Comparison of ENCODE assay signal across 12 cellular contexts in the genomic region with DNA sequence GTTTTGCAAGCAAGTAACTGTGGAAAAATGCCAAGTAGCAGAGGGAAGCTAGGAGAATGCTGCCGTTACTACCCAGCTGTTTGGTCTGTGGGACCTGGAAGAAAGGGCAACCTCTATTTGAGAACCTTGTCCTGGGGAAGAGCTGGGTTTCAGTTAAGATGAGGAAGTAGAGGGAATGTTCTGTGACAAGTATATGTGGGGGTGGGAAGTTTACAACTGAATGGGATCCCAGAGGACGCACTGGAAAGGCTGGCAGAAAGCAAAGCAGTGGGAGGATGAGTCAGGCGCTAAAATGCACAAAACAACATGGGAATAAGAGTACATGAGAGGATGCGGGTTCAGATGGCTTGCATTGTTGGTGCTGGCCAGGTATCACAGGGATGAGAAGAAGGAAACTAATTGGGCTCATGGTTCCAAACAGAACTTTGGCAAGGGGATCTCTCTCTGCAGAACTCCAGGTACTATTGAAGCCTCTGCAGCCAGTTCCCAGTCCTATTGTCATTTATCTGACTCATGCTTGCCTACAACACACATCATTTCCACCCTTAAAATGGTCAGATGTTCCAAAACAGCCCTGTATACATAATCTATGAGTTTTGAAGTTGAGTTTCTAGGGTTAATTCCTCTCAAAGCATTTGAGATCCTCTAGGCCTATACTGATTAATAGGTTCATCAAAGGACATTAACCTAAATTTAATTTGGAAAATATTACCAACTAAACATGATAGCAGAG.
A peak's percentile ranks its signal among the peaks of the same experiment; 100 is the strongest.
DNase-seq lines count a peak whose midpoint lies in the region; ATAC-seq and TF ChIP-seq lines count a peak whose summit lies in the region.
"Had no signal": no experiment of that assay in that cellular context is flagged by ENCODE, and none has a peak within 500 bp of the region (broad histone marks: within the 10 kb centered on the region; RNA-seq: fewer than 3 reads in every experiment).

No MANE protein-coding gene starts in this region.

- no peak for TF ChIP-seq EP300 in suprapubic skin (IDR thresholded peaks at IDR 0.05)

- H3K36me3 ChIP-seq in body of pancreas (replicated peaks in 1 of 2; ENCODE audit: insufficient read depth in 1 of 2, low read depth in 2 of 2), result no peaks in the 10 kb centered on the region
- no peaks in the 10 kb centered on the region for H3K36me3 ChIP-seq in suprapubic skin

- peaks cover 7% of the 10 kb centered on the region for H3K4me1 ChIP-seq in body of pancreas
- H3K4me1 ChIP-seq in suprapubic skin, result peaks cover 54% of the 10 kb centered on the region

- intact Hi-C loops in Right ventricle myocardium superior (cut with DNase I), result no loop called here
- intact Hi-C loops in cardiac septum (cut with DNase I), result loop anchor here (5.0 kb wide), 1 partner anchor 36 kb away; no protein-coding TSS in a partner anchor
- intact Hi-C loops in body of pancreas (cut with DNase I), result no loop called here

- H3K9me3 ChIP-seq in body of pancreas (no peaks in the 10 kb centered on the region), suprapubic skin (no peaks in the 10 kb centered on the region)

- TF ChIP-seq POLR2A in body of pancreas (IDR thresholded peaks at IDR 0.05) (no peak), suprapubic skin (IDR thresholded peaks at IDR 0.05) (no peak)

- no peak for TF ChIP-seq CTCF in body of pancreas (IDR thresholded peaks at IDR 0.05)
- no peak for TF ChIP-seq CTCF in suprapubic skin (IDR thresholded peaks at IDR 0.05)

- DNase-seq in Right ventricle myocardium superior (no peak), cardiac septum (ENCODE audit: low spot score) (no peak), body of pancreas (peak in 2 of 4 donors; percentile 9 to 21), islet precursor cell (peak; percentile 64), suprapubic skin (ENCODE audit: low spot score in 2 of 2) (no peak), NCI-H146 (lab: John Stamatoyannopoulos, UW) (no peak)
- DNase-seq: activated CD8-positive, alpha-beta memory T cell treated with anti-CD3 and anti-CD28 coated beads, Interleukin-2, amount 50 U/mL, for 48 hours; aorta; endodermal cell; SHP77 treated with DMSO at 0.1 percent for 48 hours had no signal

- 61 to 75% methylated on average over 4 of the region's 4 CpGs for WGBS in body of pancreas, 2 donors
- WGBS in suprapubic skin, result 41% methylated on average over 4 of the region's 4 CpGs

- H3K27ac ChIP-seq in body of pancreas (no peak overlapping the region), suprapubic skin (peak overlapping the region; percentile 18)

- ATAC-seq in Right ventricle myocardium superior (ENCODE audit: poor library complexity) (peak; percentile 45), body of pancreas (peak; percentile 58), GM18511 (IDR thresholded peaks at IDR 0.05; ENCODE audit: unreplicated experiment) (no peak), HG02610 (IDR thresholded peaks at IDR 0.05; ENCODE audit: unreplicated experiment) (no peak)

- H3K4me3 ChIP-seq in body of pancreas (no peak overlapping the region), suprapubic skin (no peak overlapping the region)

- no peaks in the 10 kb centered on the region for H3K27me3 ChIP-seq in body of pancreas
- H3K27me3 ChIP-seq in suprapubic skin, result no peaks in the 10 kb centered on the region

Comparison
In these comparisons a context has a peak if more than half of its experiments do, and no peak if none do; other contexts are left out.
1. ATAC-seq: peak in Right ventricle myocardium superior (single experiment) and body of pancreas (single experiment); none in GM18511 (single experiment) and HG02610 (single experiment).